ENCODE assay signal across 8 cellular contexts in genomic region chr3:170809021-170809974, GRCh38.
DNase-seq lines count a peak whose midpoint lies in the region; ATAC-seq and TF ChIP-seq lines count a peak whose summit lies in the region.

No MANE protein-coding gene starts in this region.

- H2AK5ac ChIP-seq in mesendoderm (ENCODE audit: low read length): no peak overlapping the region

- H2BK5ac ChIP-seq in mesendoderm (ENCODE audit: low read length): peak overlapping the region; percentile 48

- H3K4me3 Mint-ChIP-seq in T-cell: no peak overlapping the region
- H3K4me3 Mint-ChIP-seq in activated CD8-positive, alpha-beta memory T cell treated with anti-CD3 and anti-CD28 coated beads, Interleukin-2, amount 10 ng/mL, durations not matched to agents 7 days and 5 days: no peak overlapping the region

- no peaks in the 10 kb centered on the region for H3K79me2 ChIP-seq in PC-3 (ENCODE audit: low read length)
- no peaks in the 10 kb centered on the region for H3K79me2 ChIP-seq in mesendoderm (ENCODE audit: control insufficient read depth, insufficient read depth, low read length)

- no CpG with 5 or more reads among the region's 14 CpGs for WGBS in mesendoderm (ENCODE audit: extremely low coverage, insufficient coverage, low lambda C conversion rate)

- no peak overlapping the region for H3K4ac ChIP-seq in mesendoderm (ENCODE audit: low read depth, low read length)

- intact Hi-C loops in PC-3 (cut with micrococcal nuclease): loop anchor here (1.0 to 2.0 kb wide), 3 partner anchors 58 to 200 kb away; no protein-coding TSS in a partner anchor
- intact Hi-C loops in dorsolateral prefrontal cortex (cut with DNase I): loop anchor here in 1 of 2 donors (5.0 kb wide), 1 partner anchor 82 kb away; no protein-coding TSS in a partner anchor
- intact Hi-C loops in posterior vena cava (cut with DNase I): no loop called here

- H3K79me1 ChIP-seq in mesendoderm (ENCODE audit: low read length): no peaks in the 10 kb centered on the region

- H3K27ac Mint-ChIP-seq in T-cell: no peak overlapping the region
- H3K27ac Mint-ChIP-seq in activated CD8-positive, alpha-beta memory T cell treated with anti-CD3 and anti-CD28 coated beads, Interleukin-2, amount 10 ng/mL, durations not matched to agents 7 days and 5 days: no peak overlapping the region

- peaks cover 53% of the 10 kb centered on the region for H3K4me1 ChIP-seq in PC-3 (ENCODE audit: insufficient read depth, low read length)
- H3K4me1 ChIP-seq in mesendoderm (ENCODE audit: control insufficient read depth, low read depth, low read length): peaks cover 13% of the 10 kb centered on the region

- no peak overlapping the region for H4K5ac ChIP-seq in mesendoderm (ENCODE audit: low read length)

- CTCF ChIA-PET in PC-3 (lab: Charles Lee) (interaction anchor here (0.6 to 2.4 kb wide), 7 partner anchors 47 to 629 kb away, joined by 3 to 19 read pairs (median 4); no protein-coding TSS in a partner anchor), T-cell (lab: Charles Lee) (interaction anchor here (0.6 to 2.6 kb wide), 4 partner anchors 396 to 1654 kb away, joined by 3 to 10 read pairs (median 4); no protein-coding TSS in a partner anchor)
- CTCF ChIA-PET in activated CD8-positive, alpha-beta memory T cell treated with anti-CD3 and anti-CD28 coated beads, Interleukin-2, amount 10 ng/mL, durations not matched to agents 7 days and 5 days (lab: Charles Lee): interaction anchor here (1.0 to 6.8 kb wide), 4 partner anchors 9 to 393 kb away, joined by 3 to 83 read pairs (median 4); partner anchors contain the start of gene CLDN11

- peak overlapping the region; percentile 49 for H3K56ac ChIP-seq in mesendoderm (ENCODE audit: low read length)

- H3K36me3 ChIP-seq in PC-3 (ENCODE audit: low read depth, low read length) (no peaks in the 10 kb centered on the region), mesendoderm (ENCODE audit: control insufficient read depth, insufficient read depth, low read length) (no peaks in the 10 kb centered on the region)

- peak; percentile 74 for ATAC-seq in PC-3
- ATAC-seq in T-cell (replicated peaks in 1 of 4): no peak
- ATAC-seq in activated CD8-positive, alpha-beta memory T cell treated with anti-CD3 and anti-CD28 coated beads, Interleukin-2, amount 10 ng/mL, durations not matched to agents 7 days and 5 days: no peak

- H3F3A ChIP-seq in PC-3 (ENCODE audit: low read length, unreplicated experiment): peaks cover 10% of the 10 kb centered on the region

- H4K8ac ChIP-seq in mesendoderm (ENCODE audit: low read depth, low read length): no peak overlapping the region

- DNase-seq in GDM1 (lab: John Stamatoyannopoulos, UW) (peak; percentile 21), Kasumi-1 (lab: John Stamatoyannopoulos, UW) (peak; percentile 57 to 67), PC-3 (peak; percentile 95), dorsolateral prefrontal cortex (peak in 9 of 10 donors; percentile 29 to 68 (median 49)), mesendoderm (peak; percentile 93), T-cell (no peak), posterior vena cava (ENCODE audit: low spot score) (no peak)
- no peak for DNase-seq in activated CD8-positive, alpha-beta memory T cell treated with anti-CD3 and anti-CD28 coated beads, Interleukin-2, amount 10 ng/mL, durations not matched to agents 7 days and 5 days

- peak overlapping the region; percentile 47 for H3K4me3 ChIP-seq in PC-3 (ENCODE audit: low read length)
- peak overlapping the region in 1 of 59 donors; percentile 17 for H3K4me3 ChIP-seq in dorsolateral prefrontal cortex
- H3K4me3 ChIP-seq in mesendoderm (ENCODE audit: low read length): no peak overlapping the region

- TF ChIP-seq CTCF in PC-3 (conservative IDR thresholded peaks at IDR 0.05; ENCODE audit: low read depth, low read length) (peak; percentile 96), dorsolateral prefrontal cortex (IDR thresholded peaks at IDR 0.05 in 54 of 56, conservative IDR thresholded peaks at IDR 0.05 in 2 of 56; ENCODE audit: low read depth in 1 of 56, partially characterized antibody in 56 of 56) (peak; percentile 38 to 83 (median 68))

- H2AFZ ChIP-seq in PC-3 (ENCODE audit: low read length): peak overlapping the region; percentile 37

- H4K20me1 ChIP-seq in PC-3 (ENCODE audit: low read length): no peaks in the 10 kb centered on the region

- POLR2A ChIA-PET in PC-3 (lab: Charles Lee; ENCODE audit: unreplicated experiment) (interaction anchor here (0.6 to 0.7 kb wide), 2 partner anchors 92 to 394 kb away, joined by 3 read pairs; no protein-coding TSS in a partner anchor), T-cell (lab: Charles Lee) (no interaction called here)

- H3K9me3 ChIP-seq in PC-3 (ENCODE audit: low read length): no peaks in the 10 kb centered on the region

- no peak overlapping the region for H3K23ac ChIP-seq in mesendoderm (ENCODE audit: low read length)

- peak overlapping the region; percentile 80 for H3K27ac ChIP-seq in PC-3 (ENCODE audit: low read length)
- H3K27ac ChIP-seq in dorsolateral prefrontal cortex: peak overlapping the region in 29 of 59 donors; percentile 1 to 70 (median 37)
- no peak overlapping the region for H3K27ac ChIP-seq in mesendoderm (ENCODE audit: low read depth, low read length)

- H3K27me3 Mint-ChIP-seq in T-cell: peaks cover 7 to 8% of the 10 kb centered on the region in 2 donors
- H3K27me3 Mint-ChIP-seq in activated CD8-positive, alpha-beta memory T cell treated with anti-CD3 and anti-CD28 coated beads, Interleukin-2, amount 10 ng/mL, durations not matched to agents 7 days and 5 days: peaks cover 13% of the 10 kb centered on the region

- peak overlapping the region; percentile 77 for H3K4me2 ChIP-seq in PC-3 (ENCODE audit: low read length)
- H3K4me2 ChIP-seq in mesendoderm (ENCODE audit: low read length): no peak overlapping the region

- H3K18ac ChIP-seq in mesendoderm (ENCODE audit: low read length): no peak overlapping the region

- H3K9ac ChIP-seq in PC-3 (ENCODE audit: low read length) (peak overlapping the region; percentile 37), mesendoderm (ENCODE audit: low read length) (no peak overlapping the region)

- H3K4me1 Mint-ChIP-seq in T-cell: peaks cover 0 to 3% (median 2%) of the 10 kb centered on the region in 3 donors
- H3K4me1 Mint-ChIP-seq in activated CD8-positive, alpha-beta memory T cell treated with anti-CD3 and anti-CD28 coated beads, Interleukin-2, amount 10 ng/mL, durations not matched to agents 7 days and 5 days: no peaks in the 10 kb centered on the region

- H3K9me3 Mint-ChIP-seq in T-cell: no peaks in the 10 kb centered on the region
- no peaks in the 10 kb centered on the region for H3K9me3 Mint-ChIP-seq in activated CD8-positive, alpha-beta memory T cell treated with anti-CD3 and anti-CD28 coated beads, Interleukin-2, amount 10 ng/mL, durations not matched to agents 7 days and 5 days (ENCODE audit: low read depth)

- no peaks in the 10 kb centered on the region for H3K36me3 Mint-ChIP-seq in T-cell
- no peaks in the 10 kb centered on the region for H3K36me3 Mint-ChIP-seq in activated CD8-positive, alpha-beta memory T cell treated with anti-CD3 and anti-CD28 coated beads, Interleukin-2, amount 10 ng/mL, durations not matched to agents 7 days and 5 days

- H3K9me2 ChIP-seq in PC-3 (replicated peaks; ENCODE audit: low read length): no peaks in the 10 kb centered on the region

- H2BK120ac ChIP-seq in mesendoderm (ENCODE audit: low read depth, low read length): no peak overlapping the region

- H3K27me3 ChIP-seq in PC-3 (ENCODE audit: low read length) (no peaks in the 10 kb centered on the region), dorsolateral prefrontal cortex (no peaks in the 10 kb centered on the region), mesendoderm (ENCODE audit: insufficient read depth, low read length, poor library complexity) (no peaks in the 10 kb centered on the region)

- TSS peak; percentile 91 for BruUV-seq in PC-3 (replicated peaks; lab: Mats Ljungman, UMichigan)

- no peak overlapping the region for H2BK15ac ChIP-seq in mesendoderm (replicated peaks; ENCODE audit: low read depth)

Comparison
In these comparisons a context has a peak if more than half of its experiments do, and no peak if none do; other contexts are left out.
1. DNase-seq: peak in GDM1 (single experiment), Kasumi-1 (2 of 2), PC-3 (single experiment), dorsolateral prefrontal cortex (9 of 10) and mesendoderm (single experiment); none in T-cell (0 of 34), posterior vena cava (single experiment) and activated CD8-positive, alpha-beta memory T cell treated with anti-CD3 and anti-CD28 coated beads, Interleukin-2, amount 10 ng/mL, durations not matched to agents 7 days and 5 days (single experiment).